Comparison of ENCODE assay signal across 1 cellular context in the genomic region with DNA sequence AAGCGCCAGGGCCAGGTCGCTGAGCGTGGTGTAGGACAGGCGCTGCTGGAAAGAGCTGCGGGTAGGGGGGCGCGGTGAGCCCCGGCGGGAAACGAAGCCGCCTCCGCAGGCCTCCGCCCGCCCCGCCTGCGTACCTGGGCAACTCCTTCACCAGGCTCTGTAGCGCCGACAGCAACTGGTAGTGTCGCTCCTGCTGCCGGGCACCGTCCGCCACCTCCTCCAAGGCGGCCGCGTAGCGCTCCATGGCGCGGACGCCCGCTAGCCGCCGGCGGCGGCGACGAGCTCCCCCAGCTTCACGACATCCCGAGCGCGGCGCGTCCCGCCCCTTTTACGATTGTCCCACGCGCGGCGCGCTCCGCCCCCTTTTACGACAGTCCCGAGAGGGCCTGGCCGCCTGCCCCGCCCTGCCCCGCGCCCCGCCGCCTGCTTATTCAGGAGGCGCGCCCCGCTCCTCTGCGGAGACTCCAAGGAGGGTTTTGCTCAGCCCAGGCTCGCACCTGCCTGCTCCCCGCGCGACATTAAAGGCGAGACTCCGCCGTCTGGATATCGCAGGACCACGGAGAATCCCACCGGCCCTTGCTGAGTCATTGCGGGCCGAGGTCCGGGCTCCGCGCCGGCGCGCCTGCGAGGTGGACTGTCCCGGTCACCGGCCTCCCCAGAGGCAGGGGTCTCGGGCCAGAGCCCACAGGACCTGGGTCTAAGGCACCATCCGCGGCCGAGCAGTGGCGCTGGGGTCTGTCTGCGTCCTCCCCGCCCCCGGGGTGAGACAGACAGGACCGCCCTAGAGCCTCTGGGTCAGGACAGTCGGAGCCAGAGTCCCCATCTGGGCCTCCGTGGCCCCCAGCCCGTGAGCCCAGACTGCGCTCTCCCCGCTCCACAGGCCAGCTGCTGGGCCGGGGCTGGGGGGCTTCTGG.
TF ChIP-seq lines count a peak whose summit lies in the region.

A gene (minus strand): TSS at position 316 of the 914 bp plus-strand sequence. CDS start 72 bp downstream, at position 244.

TF ChIP-seq in HepG2, 621 proteins besides CTCF, POLR2A, EP300 and RAD21 (continued from another document and continues in another):
- TF ChIP-seq, protein P1, sequence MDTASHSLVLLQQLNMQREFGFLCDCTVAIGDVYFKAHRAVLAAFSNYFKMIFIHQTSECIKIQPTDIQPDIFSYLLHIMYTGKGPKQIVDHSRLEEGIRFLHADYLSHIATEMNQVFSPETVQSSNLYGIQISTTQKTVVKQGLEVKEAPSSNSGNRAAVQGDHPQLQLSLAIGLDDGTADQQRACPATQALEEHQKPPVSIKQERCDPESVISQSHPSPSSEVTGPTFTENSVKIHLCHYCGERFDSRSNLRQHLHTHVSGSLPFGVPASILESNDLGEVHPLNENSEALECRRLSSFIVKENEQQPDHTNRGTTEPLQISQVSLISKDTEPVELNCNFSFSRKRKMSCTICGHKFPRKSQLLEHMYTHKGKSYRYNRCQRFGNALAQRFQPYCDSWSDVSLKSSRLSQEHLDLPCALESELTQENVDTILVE (CRISPR knock-in tag; IDR thresholded peaks at IDR 0.05), result 0 out of 2 replicates have a peak, but pooled peaks have one; percentile 18
- peak; percentile 72; the same call in 1 of the 2 replicates for TF ChIP-seq CHCHD3 (CRISPR knock-in tag; IDR thresholded peaks at IDR 0.05)
- TF ChIP-seq MED8 (CRISPR knock-in tag; IDR thresholded peaks at IDR 0.05; ENCODE audit: insufficient replicate concordance), result peak; percentile 63
- TF ChIP-seq, protein P2, sequence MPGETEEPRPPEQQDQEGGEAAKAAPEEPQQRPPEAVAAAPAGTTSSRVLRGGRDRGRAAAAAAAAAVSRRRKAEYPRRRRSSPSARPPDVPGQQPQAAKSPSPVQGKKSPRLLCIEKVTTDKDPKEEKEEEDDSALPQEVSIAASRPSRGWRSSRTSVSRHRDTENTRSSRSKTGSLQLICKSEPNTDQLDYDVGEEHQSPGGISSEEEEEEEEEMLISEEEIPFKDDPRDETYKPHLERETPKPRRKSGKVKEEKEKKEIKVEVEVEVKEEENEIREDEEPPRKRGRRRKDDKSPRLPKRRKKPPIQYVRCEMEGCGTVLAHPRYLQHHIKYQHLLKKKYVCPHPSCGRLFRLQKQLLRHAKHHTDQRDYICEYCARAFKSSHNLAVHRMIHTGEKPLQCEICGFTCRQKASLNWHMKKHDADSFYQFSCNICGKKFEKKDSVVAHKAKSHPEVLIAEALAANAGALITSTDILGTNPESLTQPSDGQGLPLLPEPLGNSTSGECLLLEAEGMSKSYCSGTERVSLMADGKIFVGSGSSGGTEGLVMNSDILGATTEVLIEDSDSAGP (CRISPR knock-in tag; IDR thresholded peaks at IDR 0.05; ENCODE audit: borderline replicate concordance), result peak; percentile 64; the same call in 1 of the 2 replicates
- TF ChIP-seq ZSCAN31 (CRISPR knock-in tag; IDR thresholded peaks at IDR 0.05; ENCODE audit: low read depth), result 0 out of 2 replicates have a peak, but pooled peaks have one; percentile 19
- TF ChIP-seq ZNF607 (CRISPR knock-in tag; IDR thresholded peaks at IDR 0.05; ENCODE audit: borderline replicate concordance), result peak; percentile 53
- no peak for TF ChIP-seq ZNF253 (CRISPR knock-in tag; IDR thresholded peaks at IDR 0.05; ENCODE audit: borderline replicate concordance)
- TF ChIP-seq JARID2 (CRISPR knock-in tag; IDR thresholded peaks at IDR 0.05; ENCODE audit: insufficient replicate concordance), result no peak
- no peak for TF ChIP-seq PHF5A (CRISPR knock-in tag; IDR thresholded peaks at IDR 0.05; ENCODE audit: low read depth, unreplicated experiment)
- TF ChIP-seq, protein P3, sequence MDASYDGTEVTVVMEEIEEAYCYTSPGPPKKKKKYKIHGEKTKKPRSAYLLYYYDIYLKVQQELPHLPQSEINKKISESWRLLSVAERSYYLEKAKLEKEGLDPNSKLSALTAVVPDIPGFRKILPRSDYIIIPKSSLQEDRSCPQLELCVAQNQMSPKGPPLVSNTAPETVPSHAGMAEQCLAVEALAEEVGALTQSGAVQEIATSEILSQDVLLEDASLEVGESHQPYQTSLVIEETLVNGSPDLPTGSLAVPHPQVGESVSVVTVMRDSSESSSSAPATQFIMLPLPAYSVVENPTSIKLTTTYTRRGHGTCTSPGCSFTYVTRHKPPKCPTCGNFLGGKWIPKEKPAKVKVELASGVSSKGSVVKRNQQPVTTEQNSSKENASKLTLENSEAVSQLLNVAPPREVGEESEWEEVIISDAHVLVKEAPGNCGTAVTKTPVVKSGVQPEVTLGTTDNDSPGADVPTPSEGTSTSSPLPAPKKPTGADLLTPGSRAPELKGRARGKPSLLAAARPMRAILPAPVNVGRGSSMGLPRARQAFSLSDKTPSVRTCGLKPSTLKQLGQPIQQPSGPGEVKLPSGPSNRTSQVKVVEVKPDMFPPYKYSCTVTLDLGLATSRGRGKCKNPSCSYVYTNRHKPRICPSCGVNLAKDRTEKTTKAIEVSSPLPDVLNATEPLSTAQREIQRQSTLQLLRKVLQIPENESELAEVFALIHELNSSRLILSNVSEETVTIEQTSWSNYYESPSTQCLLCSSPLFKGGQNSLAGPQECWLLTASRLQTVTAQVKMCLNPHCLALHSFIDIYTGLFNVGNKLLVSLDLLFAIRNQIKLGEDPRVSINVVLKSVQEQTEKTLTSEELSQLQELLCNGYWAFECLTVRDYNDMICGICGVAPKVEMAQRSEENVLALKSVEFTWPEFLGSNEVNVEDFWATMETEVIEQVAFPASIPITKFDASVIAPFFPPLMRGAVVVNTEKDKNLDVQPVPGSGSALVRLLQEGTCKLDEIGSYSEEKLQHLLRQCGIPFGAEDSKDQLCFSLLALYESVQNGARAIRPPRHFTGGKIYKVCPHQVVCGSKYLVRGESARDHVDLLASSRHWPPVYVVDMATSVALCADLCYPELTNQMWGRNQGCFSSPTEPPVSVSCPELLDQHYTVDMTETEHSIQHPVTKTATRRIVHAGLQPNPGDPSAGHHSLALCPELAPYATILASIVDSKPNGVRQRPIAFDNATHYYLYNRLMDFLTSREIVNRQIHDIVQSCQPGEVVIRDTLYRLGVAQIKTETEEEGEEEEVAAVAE (CRISPR knock-in tag; IDR thresholded peaks at IDR 0.05; ENCODE audit: borderline replicate concordance), result no peak
- TF ChIP-seq ZNF30 (CRISPR knock-in tag; IDR thresholded peaks at IDR 0.05), result peak; percentile 68; the same call in 1 of the 2 replicates
- 0 out of 2 replicates have a peak, but pooled peaks have one; percentile 13 for TF ChIP-seq NKX3-1 (CRISPR knock-in tag; IDR thresholded peaks at IDR 0.05)
- TF ChIP-seq, protein P4, sequence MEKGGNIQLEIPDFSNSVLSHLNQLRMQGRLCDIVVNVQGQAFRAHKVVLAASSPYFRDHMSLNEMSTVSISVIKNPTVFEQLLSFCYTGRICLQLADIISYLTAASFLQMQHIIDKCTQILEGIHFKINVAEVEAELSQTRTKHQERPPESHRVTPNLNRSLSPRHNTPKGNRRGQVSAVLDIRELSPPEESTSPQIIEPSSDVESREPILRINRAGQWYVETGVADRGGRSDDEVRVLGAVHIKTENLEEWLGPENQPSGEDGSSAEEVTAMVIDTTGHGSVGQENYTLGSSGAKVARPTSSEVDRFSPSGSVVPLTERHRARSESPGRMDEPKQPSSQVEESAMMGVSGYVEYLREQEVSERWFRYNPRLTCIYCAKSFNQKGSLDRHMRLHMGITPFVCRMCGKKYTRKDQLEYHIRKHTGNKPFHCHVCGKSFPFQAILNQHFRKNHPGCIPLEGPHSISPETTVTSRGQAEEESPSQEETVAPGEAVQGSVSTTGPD (CRISPR knock-in tag; IDR thresholded peaks at IDR 0.05), result 0 out of 2 replicates have a peak, but pooled peaks have one; percentile 18
- TF ChIP-seq, protein P5, sequence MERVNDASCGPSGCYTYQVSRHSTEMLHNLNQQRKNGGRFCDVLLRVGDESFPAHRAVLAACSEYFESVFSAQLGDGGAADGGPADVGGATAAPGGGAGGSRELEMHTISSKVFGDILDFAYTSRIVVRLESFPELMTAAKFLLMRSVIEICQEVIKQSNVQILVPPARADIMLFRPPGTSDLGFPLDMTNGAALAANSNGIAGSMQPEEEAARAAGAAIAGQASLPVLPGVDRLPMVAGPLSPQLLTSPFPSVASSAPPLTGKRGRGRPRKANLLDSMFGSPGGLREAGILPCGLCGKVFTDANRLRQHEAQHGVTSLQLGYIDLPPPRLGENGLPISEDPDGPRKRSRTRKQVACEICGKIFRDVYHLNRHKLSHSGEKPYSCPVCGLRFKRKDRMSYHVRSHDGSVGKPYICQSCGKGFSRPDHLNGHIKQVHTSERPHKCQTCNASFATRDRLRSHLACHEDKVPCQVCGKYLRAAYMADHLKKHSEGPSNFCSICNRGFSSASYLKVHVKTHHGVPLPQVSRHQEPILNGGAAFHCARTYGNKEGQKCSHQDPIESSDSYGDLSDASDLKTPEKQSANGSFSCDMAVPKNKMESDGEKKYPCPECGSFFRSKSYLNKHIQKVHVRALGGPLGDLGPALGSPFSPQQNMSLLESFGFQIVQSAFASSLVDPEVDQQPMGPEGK (CRISPR knock-in tag; IDR thresholded peaks at IDR 0.05), result peak; percentile 58; the same call in 1 of the 2 replicates
- TF ChIP-seq, protein P6, sequence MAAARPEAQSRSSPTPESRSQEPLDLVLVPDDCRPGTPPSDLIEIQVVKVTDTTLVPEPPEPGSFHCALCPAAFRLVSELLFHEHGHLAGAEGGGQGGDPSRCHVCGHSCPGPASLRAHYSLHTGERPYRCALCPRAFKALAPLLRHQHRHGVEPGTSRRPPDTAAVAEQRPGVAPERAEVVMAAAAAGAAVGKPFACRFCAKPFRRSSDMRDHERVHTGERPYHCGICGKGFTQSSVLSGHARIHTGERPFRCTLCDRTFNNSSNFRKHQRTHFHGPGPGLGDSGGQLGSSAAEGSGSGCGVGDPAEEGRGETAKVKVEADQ (CRISPR knock-in tag; IDR thresholded peaks at IDR 0.05; ENCODE audit: borderline replicate concordance), result no peak
- peak; percentile 80 for TF ChIP-seq MAFG (CRISPR knock-in tag; IDR thresholded peaks at IDR 0.05)
- no peak for TF ChIP-seq AGO2 (optimal IDR thresholded peaks at IDR 0.05; ENCODE audit: low read depth, low read length)
- TF ChIP-seq, protein P7, sequence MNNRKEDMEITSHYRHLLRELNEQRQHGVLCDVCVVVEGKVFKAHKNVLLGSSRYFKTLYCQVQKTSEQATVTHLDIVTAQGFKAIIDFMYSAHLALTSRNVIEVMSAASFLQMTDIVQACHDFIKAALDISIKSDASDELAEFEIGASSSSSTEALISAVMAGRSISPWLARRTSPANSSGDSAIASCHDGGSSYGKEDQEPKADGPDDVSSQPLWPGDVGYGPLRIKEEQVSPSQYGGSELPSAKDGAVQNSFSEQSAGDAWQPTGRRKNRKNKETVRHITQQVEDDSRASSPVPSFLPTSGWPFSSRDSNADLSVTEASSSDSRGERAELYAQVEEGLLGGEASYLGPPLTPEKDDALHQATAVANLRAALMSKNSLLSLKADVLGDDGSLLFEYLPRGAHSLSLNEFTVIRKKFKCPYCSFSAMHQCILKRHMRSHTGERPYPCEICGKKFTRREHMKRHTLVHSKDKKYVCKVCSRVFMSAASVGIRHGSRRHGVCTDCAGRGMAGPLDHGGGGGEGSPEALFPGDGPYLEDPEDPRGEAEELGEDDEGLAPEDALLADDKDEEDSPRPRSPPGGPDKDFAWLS (CRISPR knock-in tag; IDR thresholded peaks at IDR 0.05; ENCODE audit: borderline replicate concordance), result no peak
- TF ChIP-seq ZNF296 (CRISPR knock-in tag; conservative IDR thresholded peaks at IDR 0.05), result no peak
- peak; percentile 84 for TF ChIP-seq ZFY (CRISPR knock-in tag; IDR thresholded peaks at IDR 0.05)
- peak; percentile 33 for TF ChIP-seq AGO1 (IDR thresholded peaks at IDR 0.05; ENCODE audit: low read depth, low read length, poor library complexity, severe bottlenecking)
- TF ChIP-seq, protein P8, sequence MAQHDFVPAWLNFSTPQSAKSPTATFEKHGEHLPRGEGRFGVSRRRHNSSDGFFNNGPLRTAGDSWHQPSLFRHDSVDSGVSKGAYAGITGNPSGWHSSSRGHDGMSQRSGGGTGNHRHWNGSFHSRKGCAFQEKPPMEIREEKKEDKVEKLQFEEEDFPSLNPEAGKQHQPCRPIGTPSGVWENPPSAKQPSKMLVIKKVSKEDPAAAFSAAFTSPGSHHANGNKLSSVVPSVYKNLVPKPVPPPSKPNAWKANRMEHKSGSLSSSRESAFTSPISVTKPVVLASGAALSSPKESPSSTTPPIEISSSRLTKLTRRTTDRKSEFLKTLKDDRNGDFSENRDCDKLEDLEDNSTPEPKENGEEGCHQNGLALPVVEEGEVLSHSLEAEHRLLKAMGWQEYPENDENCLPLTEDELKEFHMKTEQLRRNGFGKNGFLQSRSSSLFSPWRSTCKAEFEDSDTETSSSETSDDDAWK (CRISPR knock-in tag; IDR thresholded peaks at IDR 0.05), result no peak
- no peak for TF ChIP-seq HOXA7 (CRISPR knock-in tag; IDR thresholded peaks at IDR 0.05)
- TF ChIP-seq, protein P9, sequence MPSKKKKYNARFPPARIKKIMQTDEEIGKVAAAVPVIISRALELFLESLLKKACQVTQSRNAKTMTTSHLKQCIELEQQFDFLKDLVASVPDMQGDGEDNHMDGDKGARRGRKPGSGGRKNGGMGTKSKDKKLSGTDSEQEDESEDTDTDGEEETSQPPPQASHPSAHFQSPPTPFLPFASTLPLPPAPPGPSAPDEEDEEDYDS (CRISPR knock-in tag; IDR thresholded peaks at IDR 0.05), result peak; percentile 75
- no peak for TF ChIP-seq ZBTB1 (CRISPR knock-in tag; IDR thresholded peaks at IDR 0.05; ENCODE audit: borderline replicate concordance)
- peak; percentile 35; the same call in 1 of the 2 replicates for TF ChIP-seq ELF1 (CRISPR knock-in tag; IDR thresholded peaks at IDR 0.05)
- TF ChIP-seq, protein P10, sequence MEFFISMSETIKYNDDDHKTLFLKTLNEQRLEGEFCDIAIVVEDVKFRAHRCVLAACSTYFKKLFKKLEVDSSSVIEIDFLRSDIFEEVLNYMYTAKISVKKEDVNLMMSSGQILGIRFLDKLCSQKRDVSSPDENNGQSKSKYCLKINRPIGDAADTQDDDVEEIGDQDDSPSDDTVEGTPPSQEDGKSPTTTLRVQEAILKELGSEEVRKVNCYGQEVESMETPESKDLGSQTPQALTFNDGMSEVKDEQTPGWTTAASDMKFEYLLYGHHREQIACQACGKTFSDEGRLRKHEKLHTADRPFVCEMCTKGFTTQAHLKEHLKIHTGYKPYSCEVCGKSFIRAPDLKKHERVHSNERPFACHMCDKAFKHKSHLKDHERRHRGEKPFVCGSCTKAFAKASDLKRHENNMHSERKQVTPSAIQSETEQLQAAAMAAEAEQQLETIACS (CRISPR knock-in tag; IDR thresholded peaks at IDR 0.05), result peak; percentile 48; the same call in 1 of the 2 replicates
- no peak for TF ChIP-seq NFRKB (IDR thresholded peaks at IDR 0.05)
- no peak for TF ChIP-seq FOXP1 (IDR thresholded peaks at IDR 0.05)
- no peak for TF ChIP-seq FOXP1 (CRISPR knock-in tag; IDR thresholded peaks at IDR 0.05)
- TF ChIP-seq SMYD3 (CRISPR knock-in tag; IDR thresholded peaks at IDR 0.05), result no peak
- TF ChIP-seq ZMAT3 (CRISPR knock-in tag; conservative IDR thresholded peaks at IDR 0.05), result peak; percentile 64; the same call in 1 of the 2 replicates
- TF ChIP-seq ZNF850 (CRISPR knock-in tag; conservative IDR thresholded peaks at IDR 0.05), result 0 out of 2 replicates have a peak, but pooled peaks have one; percentile 33
- TF ChIP-seq GATAD1 (CRISPR knock-in tag; IDR thresholded peaks at IDR 0.05), result peak; percentile 84
